2 cellular contexts compared by ENCODE assay signal in the genomic region with DNA sequence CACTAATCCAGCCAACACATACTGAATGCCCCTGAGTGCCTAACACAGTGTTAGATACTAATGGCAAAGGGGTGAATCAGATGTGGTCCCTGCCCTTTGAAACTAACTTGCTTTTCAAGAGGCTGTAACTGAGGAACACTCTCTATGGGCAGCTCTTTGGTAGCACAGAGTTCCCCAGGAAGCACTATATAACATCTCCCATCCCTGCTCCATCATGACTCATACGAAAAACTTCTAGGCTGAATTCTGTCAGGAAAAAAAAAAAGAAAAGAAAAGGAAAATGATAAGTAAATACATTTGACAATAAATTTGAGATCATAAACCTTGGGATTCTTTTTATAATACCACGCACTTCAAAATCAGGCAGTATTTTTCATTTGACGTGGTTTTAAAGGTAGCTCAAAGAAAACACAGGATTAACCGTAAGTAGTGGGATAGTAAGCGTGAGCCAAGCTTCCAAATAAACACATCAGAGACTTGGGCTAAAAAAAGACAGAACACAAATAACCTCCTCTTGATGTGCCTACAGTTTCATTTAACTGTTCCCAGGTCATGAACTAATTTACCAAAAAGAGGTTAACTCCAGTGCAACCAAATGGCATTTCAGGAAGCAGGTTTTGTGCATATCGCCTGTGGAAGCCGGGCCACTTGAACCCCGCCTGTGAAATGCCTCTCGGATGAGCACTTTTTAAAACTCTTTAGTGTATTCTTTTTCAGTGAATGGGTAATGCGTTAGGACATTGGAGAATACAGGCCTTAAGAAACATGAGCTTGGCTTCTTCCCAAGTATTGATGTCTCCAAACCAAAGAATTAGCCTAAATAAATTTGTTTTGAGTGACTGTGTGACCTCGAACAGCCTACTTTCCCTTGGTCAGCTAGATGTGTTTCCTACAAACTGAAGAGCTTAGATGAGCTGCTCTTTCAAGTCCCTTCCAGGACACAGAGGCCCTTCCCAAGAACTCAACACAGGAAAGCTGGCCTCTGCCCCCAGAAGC.
TF ChIP-seq lines count a peak whose summit lies in the region.

No MANE protein-coding gene starts in this region.

TF ChIP-seq in A549, 52 proteins besides CTCF, POLR2A, EP300 and RAD21:
- TF ChIP-seq HOXA7 (CRISPR knock-in tag; IDR thresholded peaks at IDR 0.05), result no peak
- TF ChIP-seq CEBPB (IDR thresholded peaks at IDR 0.05), result no peak
- TF ChIP-seq CHD4 (IDR thresholded peaks at IDR 0.05; ENCODE audit: borderline replicate concordance), result no peak

TF ChIP-seq in IMR-90, 13 proteins besides CTCF, POLR2A, EP300 and RAD21:
- TF ChIP-seq, protein P1, sequence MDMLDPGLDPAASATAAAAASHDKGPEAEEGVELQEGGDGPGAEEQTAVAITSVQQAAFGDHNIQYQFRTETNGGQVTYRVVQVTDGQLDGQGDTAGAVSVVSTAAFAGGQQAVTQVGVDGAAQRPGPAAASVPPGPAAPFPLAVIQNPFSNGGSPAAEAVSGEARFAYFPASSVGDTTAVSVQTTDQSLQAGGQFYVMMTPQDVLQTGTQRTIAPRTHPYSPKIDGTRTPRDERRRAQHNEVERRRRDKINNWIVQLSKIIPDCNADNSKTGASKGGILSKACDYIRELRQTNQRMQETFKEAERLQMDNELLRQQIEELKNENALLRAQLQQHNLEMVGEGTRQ (IDR thresholded peaks at IDR 0.05; ENCODE audit: low read depth, low read length), result no peak
- peak; percentile 58 for TF ChIP-seq FOS (IDR thresholded peaks at IDR 0.05; ENCODE audit: low read depth, low read length)
